8 cellular contexts compared by ENCODE assay signal in the genomic region with DNA sequence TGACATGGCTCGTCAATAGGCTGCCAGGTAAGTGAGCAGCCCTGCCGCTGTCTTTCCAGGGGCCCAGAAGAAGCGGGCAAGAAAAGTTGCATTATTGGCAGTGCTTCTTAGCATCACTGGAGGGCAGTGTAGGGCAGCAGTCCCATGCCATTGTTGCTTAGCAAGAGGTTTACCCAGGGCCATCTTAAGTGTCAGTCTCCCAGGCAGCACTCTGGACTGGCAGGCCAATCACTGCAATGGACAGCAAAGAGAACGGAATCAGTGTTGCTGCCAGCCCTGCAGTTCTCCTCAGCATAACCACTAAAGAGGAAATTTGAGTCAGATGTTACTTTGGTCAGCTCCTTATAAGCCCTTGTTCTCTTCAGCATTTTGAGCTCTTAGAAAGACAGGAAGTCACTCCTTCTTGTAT. TPM values are rescaled to one million over a fixed set of nuclear protein-coding genes. Genes with fewer than 3 reads are reported as not detected.
DNase-seq lines count a peak whose midpoint lies in the region; ATAC-seq and TF ChIP-seq lines count a peak whose summit lies in the region.

No MANE protein-coding gene starts in this region.

- DNase-seq in BJ (ENCODE audit: low read depth): no peak
- DNase-seq in HCEC 1CT: peak; percentile 38
- DNase-seq in UCSD-AML1 (lab: John Stamatoyannopoulos, UW; ENCODE audit: unreplicated experiment): peak; percentile 52
- peak; percentile 94 for DNase-seq in foreskin melanocyte
- DNase-seq in sciatic nerve (ENCODE audit: low spot score): peak; percentile 54
- DNase-seq in NCI-H1417 treated with DMSO at 0.1 percent for 48 hours (lab: John Stamatoyannopoulos, UW): no peak
- DNase-seq in COR-L47 (lab: John Stamatoyannopoulos, UW): no peak

- intact Hi-C loops in sciatic nerve (cut with DNase I): no loop called here

- H3K4me3 ChIP-seq in BJ (ENCODE audit: low read depth, low read length): no peak overlapping the region

- TF ChIP-seq CTCF in BJ (IDR thresholded peaks at IDR 0.05; ENCODE audit: insufficient read depth, low read depth, low read length): peak; percentile 38; the same call in 1 of the 2 replicates

- CTCF ChIA-PET in BJ (lab: Yijun Ruan, JAX): interaction anchor here (1.0 to 4.1 kb wide), 8 partner anchors 10 to 198 kb away, joined by 3 to 36 read pairs (median 4); a partner anchor contains a TSS

- ATAC-seq in sciatic nerve: peak; percentile 70
- no peak for ATAC-seq in HG03045 (IDR thresholded peaks at IDR 0.05; ENCODE audit: unreplicated experiment)

- POLR2A ChIA-PET in BJ (lab: Charles Lee): no interaction called here

- H3K27me3 ChIP-seq in BJ (ENCODE audit: control insufficient read depth, insufficient read depth, low read length): no peaks in the 10 kb centered on the region

- peaks cover 61% of the 10 kb centered on the region for H3K36me3 ChIP-seq in BJ (ENCODE audit: control insufficient read depth, insufficient read depth, low read length)

RNA-seq across cellular contexts. Expression of a gene that starts 13.4 kb away (rescaled TPM):
- polyA plus RNA-seq in BJ (2011; rRNA removed): 21.9 and 31.2 TPM in 2 replicates
- polyA minus RNA-seq in BJ (2011; rRNA and poly(A)+ RNA removed): 62.1 and 64.5 TPM in 2 replicates
- 61.7 TPM for total RNA-seq in sciatic nerve

RNA-seq across cellular contexts. Expression of a gene that starts 36.3 kb away (rescaled TPM):
- polyA plus RNA-seq in BJ (2011; rRNA removed): 18.4 and 30.7 TPM in 2 replicates
- polyA minus RNA-seq in BJ (2011; rRNA and poly(A)+ RNA removed): 27.4 and 33.7 TPM in 2 replicates
- total RNA-seq in sciatic nerve: 69.7 TPM

RNA-seq across cellular contexts. Expression of a gene that starts 50.5 kb away (rescaled TPM):
- 19.1 and 22.1 TPM in 2 replicates for polyA plus RNA-seq in BJ (2011; rRNA removed)
- polyA minus RNA-seq in BJ (2011; rRNA and poly(A)+ RNA removed): 10.9 and 14.6 TPM in 2 replicates
- total RNA-seq in sciatic nerve: 40.7 TPM

Comparison
In these comparisons a context has a peak if more than half of its experiments do, and no peak if none do; other contexts are left out.
1. DNase-seq: peak in HCEC 1CT (single experiment), UCSD-AML1 (single experiment), foreskin melanocyte (single experiment) and sciatic nerve (single experiment); none in BJ (single experiment), NCI-H1417 treated with DMSO at 0.1 percent for 48 hours (single experiment) and COR-L47 (single experiment).